In the genomic region with DNA sequence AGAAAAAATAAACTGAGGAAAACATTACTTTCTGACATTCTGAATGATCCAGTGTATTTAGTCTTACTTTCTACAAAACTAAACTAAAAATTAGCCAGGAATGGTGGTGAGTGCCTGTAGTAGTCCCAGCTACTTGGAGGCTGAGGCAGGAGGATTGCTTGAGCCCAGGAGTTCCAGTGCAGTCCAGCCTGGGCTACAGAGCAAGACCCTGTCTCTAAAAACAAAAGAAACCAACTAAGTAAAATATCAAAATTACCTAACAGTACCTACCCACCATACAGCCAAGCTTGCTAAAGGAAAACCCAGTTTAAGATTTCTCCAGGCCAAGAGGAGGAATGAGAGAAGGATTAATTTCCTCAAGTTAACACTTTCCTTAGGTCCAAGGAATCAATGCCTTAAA, we compare ENCODE assay signal across 13 cellular contexts. TPM values are rescaled to one million over a fixed set of nuclear protein-coding genes. Genes with fewer than 3 reads are reported as not detected.
A peak's percentile ranks its signal among the peaks of the same experiment; 100 is the strongest.
DNase-seq lines count a peak whose midpoint lies in the region; ATAC-seq, FAIRE-seq and TF ChIP-seq lines count a peak whose summit lies in the region.
"Had no signal": no experiment of that assay in that cellular context is flagged by ENCODE, and none has a peak within 500 bp of the region (broad histone marks: within the 10 kb centered on the region; RNA-seq: fewer than 3 reads in every experiment).

No MANE protein-coding gene starts in this region.

- POLR2A ChIA-PET in A549 (lab: Yijun Ruan, JAX), result no interaction called here

- H3K4me1 Mint-ChIP-seq in T-helper 17 cell, result peaks cover 28% of the 10 kb centered on the region

- no peak overlapping the region for H3K9ac ChIP-seq in iPS-15b (ENCODE audit: low read depth, low read length)

- H3K27me3 ChIP-seq in iPS-15b (ENCODE audit: control insufficient read depth, insufficient read depth, low read length) (no peaks in the 10 kb centered on the region), sigmoid colon (no peaks in the 10 kb centered on the region)

- H3K36me3 Mint-ChIP-seq in T-helper 17 cell (ENCODE audit: low read depth), result peaks cover 5% of the 10 kb centered on the region

- intact Hi-C loops in sigmoid colon (cut with DNase I), result loop anchor here (5.0 kb wide), 1 partner anchor 59 kb away; a partner anchor contains a TSS

- peak overlapping the region; percentile 15 for H3K4me3 Mint-ChIP-seq in T-helper 17 cell

- H3K27ac ChIP-seq in A549, result peak overlapping the region in 1 of 2 experiments; percentile 47; a peak in 3 of 6 replicates
- no peak overlapping the region for H3K27ac ChIP-seq in sigmoid colon

- H3K4me3 ChIP-seq in A549, result peak overlapping the region; percentile 74; the same call in 2 of the 3 replicates
- H3K4me3 ChIP-seq in GM08714 (ENCODE audit: low read length), result peak overlapping the region; percentile 55
- H3K4me3 ChIP-seq in iPS-15b (ENCODE audit: low read depth, low read length), result peak overlapping the region; percentile 10
- no peak overlapping the region for H3K4me3 ChIP-seq in sigmoid colon

- CTCF ChIA-PET in A549 (lab: Yijun Ruan, JAX), result interaction anchor here (0.9 to 1.0 kb wide), 2 partner anchors 103 to 383 kb away, joined by 3 read pairs; no protein-coding TSS in a partner anchor

- H3K4me1 ChIP-seq in A549, result peaks cover 51% of the 10 kb centered on the region
- H3K4me1 ChIP-seq in iPS-15b (ENCODE audit: control insufficient read depth, insufficient read depth, low read length), result peaks cover 2% of the 10 kb centered on the region
- peaks cover 0 to 42% (median 34%) of the 10 kb centered on the region in 4 donors for H3K4me1 ChIP-seq in sigmoid colon

- TF ChIP-seq CTCF in A549 (IDR thresholded peaks at IDR 0.05) (no peak), sigmoid colon (IDR thresholded peaks at IDR 0.05) (no peak)

- TF ChIP-seq POLR2A in A549 (IDR thresholded peaks at IDR 0.05; ENCODE audit: low read length), result no peak
- no peak for TF ChIP-seq POLR2A in sigmoid colon (IDR thresholded peaks at IDR 0.05)

- DNase-seq in A549 (ENCODE audit: low read depth in 1 of 2, low spot score in 1 of 2) (no peak), T-helper 17 cell (no peak), sigmoid colon (no peak), SW480 (ENCODE audit: low spot score) (no peak)
- DNase-seq: dermis blood vessel endothelial cell, hypothalamus, NCI-H446, SW 1271 had no signal

- peak overlapping the region; percentile 97 for H3K4me2 ChIP-seq in A549

- no peaks in the 10 kb centered on the region for H3K27me3 Mint-ChIP-seq in T-helper 17 cell

- no peak for FAIRE-seq in A549 (lab: Jason Lieb, UNC)
- FAIRE-seq: GM12892 had no signal

- ATAC-seq in A549 (no peak), T-helper 17 cell (no peak), HG03571 (IDR thresholded peaks at IDR 0.05; ENCODE audit: unreplicated experiment) (no peak), GM19035 (IDR thresholded peaks at IDR 0.05; ENCODE audit: unreplicated experiment) (no peak)

- TF ChIP-seq RAD21 in A549 (conservative IDR thresholded peaks at IDR 0.05 in 1 of 2, IDR thresholded peaks at IDR 0.05 in 1 of 2), result no peak

- TF ChIP-seq EP300 in A549 (IDR thresholded peaks at IDR 0.05) (no peak), sigmoid colon (IDR thresholded peaks at IDR 0.05) (no peak)

- peak overlapping the region; percentile 95 for H3K27ac Mint-ChIP-seq in T-helper 17 cell

- no peaks in the 10 kb centered on the region for H3K9me3 ChIP-seq in A549
- no peaks in the 10 kb centered on the region for H3K9me3 ChIP-seq in T-helper 17 cell (ENCODE audit: control insufficient read depth, low read length, poor library complexity, severe bottlenecking)
- H3K9me3 ChIP-seq in iPS-15b (ENCODE audit: control insufficient read depth, insufficient read depth, low read length), result no peaks in the 10 kb centered on the region
- no peaks in the 10 kb centered on the region for H3K9me3 ChIP-seq in sigmoid colon

- peaks cover 42% of the 10 kb centered on the region for H3K36me3 ChIP-seq in iPS-15b (ENCODE audit: control insufficient read depth, insufficient read depth, low read length)
- peaks cover 34 to 64% (median 43%) of the 10 kb centered on the region in 4 donors for H3K36me3 ChIP-seq in sigmoid colon

TF ChIP-seq in A549, 52 proteins besides CTCF, POLR2A, EP300 and RAD21 (continues in another document):
- TF ChIP-seq, protein P1, sequence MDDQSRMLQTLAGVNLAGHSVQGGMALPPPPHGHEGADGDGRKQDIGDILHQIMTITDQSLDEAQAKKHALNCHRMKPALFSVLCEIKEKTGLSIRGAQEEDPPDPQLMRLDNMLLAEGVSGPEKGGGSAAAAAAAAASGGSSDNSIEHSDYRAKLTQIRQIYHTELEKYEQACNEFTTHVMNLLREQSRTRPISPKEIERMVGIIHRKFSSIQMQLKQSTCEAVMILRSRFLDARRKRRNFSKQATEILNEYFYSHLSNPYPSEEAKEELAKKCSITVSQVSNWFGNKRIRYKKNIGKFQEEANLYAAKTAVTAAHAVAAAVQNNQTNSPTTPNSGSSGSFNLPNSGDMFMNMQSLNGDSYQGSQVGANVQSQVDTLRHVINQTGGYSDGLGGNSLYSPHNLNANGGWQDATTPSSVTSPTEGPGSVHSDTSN (IDR thresholded peaks at IDR 0.05), result no peak
- TF ChIP-seq MAFK (IDR thresholded peaks at IDR 0.05; ENCODE audit: partially characterized antibody), result no peak
- TF ChIP-seq RFX5 (IDR thresholded peaks at IDR 0.05), result no peak
- no peak for TF ChIP-seq MAZ (IDR thresholded peaks at IDR 0.05; ENCODE audit: borderline replicate concordance, low read depth, low read length)
- no peak for TF ChIP-seq HOXA7 (CRISPR knock-in tag; IDR thresholded peaks at IDR 0.05)
- no peak for TF ChIP-seq FOSL2 (IDR thresholded peaks at IDR 0.05)
- TF ChIP-seq FOSL2 (CRISPR knock-in tag; IDR thresholded peaks at IDR 0.05), result no peak
- no peak for TF ChIP-seq JUNB (IDR thresholded peaks at IDR 0.05)
- TF ChIP-seq RNF2 (IDR thresholded peaks at IDR 0.05; ENCODE audit: borderline replicate concordance, low read depth), result no peak
- no peak for TF ChIP-seq CEBPB (IDR thresholded peaks at IDR 0.05)
- no peak for TF ChIP-seq HDAC2 (IDR thresholded peaks at IDR 0.05)
- no peak for TF ChIP-seq TP53 (CRISPR knock-in tag; IDR thresholded peaks at IDR 0.05)

RNA-seq across cellular contexts. Expression of a gene that starts 2.9 kb away (rescaled TPM):
- polyA plus RNA-seq in A549 (2011; rRNA removed), result 767 and 790 TPM in 2 replicates
- polyA plus RNA-seq in A549 (2012; cell fraction: cytosol; rRNA removed), result 369 and 389 TPM in 2 replicates
- 233 and 254 TPM in 2 replicates for polyA plus RNA-seq in A549 (2012; cell fraction: nucleus; rRNA removed)
- 833 to 1,004 TPM (median 882 TPM) in 3 replicates for polyA plus RNA-seq in A549 (2017; fragmentation: RNase III; extraction: RNeasy Plus Mini Kit Qiagen cat#74134 plus additional on column Dnase treatment)
- 315 and 357 TPM in 2 replicates for polyA minus RNA-seq in A549 (2011; rRNA and poly(A)+ RNA removed)
- total RNA-seq in T-helper 17 cell, result 100 to 1,000 TPM; 161 to 182 TPM
- total RNA-seq in sigmoid colon, result 100 to 1,000 TPM in 3 of 4 donors, 10 to 100 TPM in 1; 98.9 to 144 (median 114) TPM
- 100 to 1,000 TPM; 121 to 313 (median 177) TPM for polyA plus RNA-seq in sigmoid colon

RNA-seq across cellular contexts. Expression of a gene that starts 3.5 kb away (rescaled TPM):
- polyA plus RNA-seq in A549 (2011; rRNA removed) (286 and 468 TPM in 2 replicates), A549 (2017; fragmentation: RNase III; extraction: RNeasy Plus Mini Kit Qiagen cat#74134 plus additional on column Dnase treatment) (1,189 to 1,457 TPM (median 1,198 TPM) in 3 replicates), sigmoid colon (100 to 1,000 TPM; 194 to 267 (median 217) TPM)
- 301 and 505 TPM in 2 replicates for polyA plus RNA-seq in A549 (2012; cell fraction: cytosol; rRNA removed)
- polyA plus RNA-seq in A549 (2012; cell fraction: nucleus; rRNA removed), result 52.2 and 83.9 TPM in 2 replicates
- 27.4 and 28.4 TPM in 2 replicates for polyA minus RNA-seq in A549 (2011; rRNA and poly(A)+ RNA removed)
- total RNA-seq in T-helper 17 cell (10 to 100 TPM; 61.3 to 74.6 TPM), sigmoid colon (100 to 1,000 TPM in 2 of 4 donors, 10 to 100 TPM in 2; 47.8 to 136 (median 106) TPM)

RNA-seq across cellular contexts. Expression of a gene that starts 19.2 kb away (rescaled TPM):
- polyA plus RNA-seq in A549 (2011; rRNA removed) (44.2 and 74.7 TPM in 2 replicates), A549 (2017; fragmentation: RNase III; extraction: RNeasy Plus Mini Kit Qiagen cat#74134 plus additional on column Dnase treatment) (57.5 to 64.3 TPM (median 58.1 TPM) in 3 replicates), sigmoid colon (10 to 100 TPM; 22.2 to 49.9 (median 40.9) TPM)
- 22.4 and 23.9 TPM in 2 replicates for polyA plus RNA-seq in A549 (2012; cell fraction: cytosol; rRNA removed)
- polyA plus RNA-seq in A549 (2012; cell fraction: nucleus; rRNA removed), result 5.5 and 8.8 TPM in 2 replicates
- 7.3 and 9.9 TPM in 2 replicates for polyA minus RNA-seq in A549 (2011; rRNA and poly(A)+ RNA removed)
- total RNA-seq in T-helper 17 cell (10 to 100 TPM; 16.3 to 28.9 TPM), sigmoid colon (10 to 100 TPM; 29.1 to 50.5 (median 38.7) TPM)

RNA-seq across cellular contexts. Expression of a gene that starts 43.3 kb away (rescaled TPM):
- polyA plus RNA-seq in A549 (2011; rRNA removed) (6.1 and 11.2 TPM in 2 replicates), A549 (2017; fragmentation: RNase III; extraction: RNeasy Plus Mini Kit Qiagen cat#74134 plus additional on column Dnase treatment) (22.9 to 25.1 TPM (median 24.3 TPM) in 3 replicates), sigmoid colon (10 to 100 TPM; 15.1 to 77.9 (median 39.0) TPM)
- 2.1 and 2.8 TPM in 2 replicates for polyA plus RNA-seq in A549 (2012; cell fraction: cytosol; rRNA removed)
- polyA plus RNA-seq in A549 (2012; cell fraction: nucleus; rRNA removed), result 0.76 and 1.9 TPM in 2 replicates
- 6.6 and 10.3 TPM in 2 replicates for polyA minus RNA-seq in A549 (2011; rRNA and poly(A)+ RNA removed)
- total RNA-seq in T-helper 17 cell (10 to 100 TPM; 50.8 to 54.9 TPM), sigmoid colon (10 to 100 TPM; 16.3 to 39.0 (median 33.0) TPM)

Comparison
In these comparisons a context has a peak if more than half of its experiments do, and no peak if none do; other contexts are left out.
1. H3K4me3 ChIP-seq: peak in A549 (single experiment), GM08714 (single experiment) and iPS-15b (single experiment); none in sigmoid colon (0 of 4).